In the genomic region with DNA sequence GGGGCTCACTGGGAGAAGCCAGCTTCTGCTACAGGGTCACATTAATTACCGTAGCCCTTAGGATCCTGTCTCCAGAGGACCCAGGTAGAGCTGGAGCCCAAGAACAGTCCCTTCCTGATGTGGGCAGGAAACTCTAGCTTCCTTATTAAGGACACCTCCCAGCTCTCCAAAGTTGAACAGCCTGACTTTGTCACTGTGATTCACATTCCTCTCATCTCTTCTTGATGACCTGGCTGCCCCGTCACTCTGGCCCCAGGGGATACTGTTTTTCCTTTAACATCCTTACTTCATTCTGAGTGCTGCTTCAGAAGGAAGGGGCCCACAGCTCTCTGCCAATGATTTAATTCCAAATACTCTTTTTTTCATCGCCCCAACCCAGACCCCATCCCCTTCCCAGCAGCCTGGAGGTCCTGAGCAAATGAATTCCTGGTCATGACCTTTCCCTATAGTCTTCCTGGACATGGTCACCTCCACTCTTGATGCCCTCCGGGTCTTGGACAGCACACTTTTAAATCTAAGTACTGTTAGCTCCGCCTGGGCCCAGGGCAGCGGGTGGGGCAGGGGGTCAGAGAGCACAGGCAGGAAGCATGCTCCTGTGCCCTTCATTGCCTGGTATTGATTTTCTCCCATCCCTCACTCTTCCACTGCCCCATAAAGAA, we compare ENCODE assay signal across 14 cellular contexts. TPM values are rescaled to one million over a fixed set of nuclear protein-coding genes. Genes with fewer than 3 reads are reported as not detected.
DNase-seq lines count a peak whose midpoint lies in the region; ATAC-seq and TF ChIP-seq lines count a peak whose summit lies in the region.
"Had no signal": no experiment of that assay in that cellular context is flagged by ENCODE, and none has a peak within 500 bp of the region (broad histone marks: within the 10 kb centered on the region; RNA-seq: fewer than 3 reads in every experiment).

No MANE protein-coding gene starts in this region.

- H2AK5ac ChIP-seq in mesendoderm (ENCODE audit: low read length) = no peak overlapping the region

- H3K4me1 Mint-ChIP-seq in activated CD4-positive, alpha-beta memory T cell treated with anti-CD3 and anti-CD28 coated beads, Interleukin-2, amount 10 ng/mL, durations not matched to agents 7 days and 5 days = peaks cover 36% of the 10 kb centered on the region
- peaks cover 45% of the 10 kb centered on the region for H3K4me1 Mint-ChIP-seq in activated CD4-positive, alpha-beta memory T cell treated with anti-CD3 and anti-CD28 coated beads for 36 hours (ENCODE audit: low read depth)
- H3K4me1 Mint-ChIP-seq in T-helper 17 cell = peaks cover 33% of the 10 kb centered on the region

- intact Hi-C loops in activated CD4-positive, alpha-beta memory T cell treated with anti-CD3 and anti-CD28 coated beads for 36 hours (cut with micrococcal nuclease) = loop anchor here (5.0 kb wide), 1 partner anchor 78 kb away; no protein-coding TSS in a partner anchor

- no peak overlapping the region for H3K27ac ChIP-seq in mesendoderm (ENCODE audit: low read depth, low read length)
- H3K27ac ChIP-seq: pancreas, thoracic aorta had no signal

- no peak overlapping the region for H3K18ac ChIP-seq in mesendoderm (ENCODE audit: low read length)

- H3K9me3 Mint-ChIP-seq in activated CD4-positive, alpha-beta memory T cell treated with anti-CD3 and anti-CD28 coated beads, Interleukin-2, amount 10 ng/mL, durations not matched to agents 7 days and 5 days = peaks cover 16% of the 10 kb centered on the region
- H3K9me3 Mint-ChIP-seq in activated CD4-positive, alpha-beta memory T cell treated with anti-CD3 and anti-CD28 coated beads for 36 hours = peaks cover 17% of the 10 kb centered on the region

- TF ChIP-seq POLR2A in GM18505 (IDR thresholded peaks at IDR 0.05; ENCODE audit: borderline replicate concordance, extremely low read depth, insufficient read depth, insufficient read length) = no peak

- H3K23ac ChIP-seq in mesendoderm (ENCODE audit: low read length) = no peak overlapping the region

- no peak overlapping the region for H4K5ac ChIP-seq in mesendoderm (ENCODE audit: low read length)

- no peaks in the 10 kb centered on the region for H3K36me3 ChIP-seq in mesendoderm (ENCODE audit: control insufficient read depth, insufficient read depth, low read length)
- H3K36me3 ChIP-seq: pancreas, thoracic aorta had no signal

- CTCF ChIA-PET in activated CD4-positive, alpha-beta memory T cell treated with anti-CD3 and anti-CD28 coated beads, Interleukin-2, amount 10 ng/mL, durations not matched to agents 7 days and 5 days (lab: Charles Lee) = interaction anchor here (1.0 to 1.6 kb wide), 4 partner anchors 13 to 168 kb away, joined by 4 to 6 read pairs (median 4); no protein-coding TSS in a partner anchor
- CTCF ChIA-PET in activated CD4-positive, alpha-beta memory T cell treated with anti-CD3 and anti-CD28 coated beads for 36 hours (lab: Charles Lee) = interaction anchor here (0.5 to 1.0 kb wide), 4 partner anchors 10 to 168 kb away, joined by 3 read pairs; no protein-coding TSS in a partner anchor

- H3K79me2 ChIP-seq in mesendoderm (ENCODE audit: control insufficient read depth, insufficient read depth, low read length) = no peaks in the 10 kb centered on the region

- H3K27me3 Mint-ChIP-seq in activated CD4-positive, alpha-beta memory T cell treated with anti-CD3 and anti-CD28 coated beads, Interleukin-2, amount 10 ng/mL, durations not matched to agents 7 days and 5 days = peaks cover 6% of the 10 kb centered on the region
- no peaks in the 10 kb centered on the region for H3K27me3 Mint-ChIP-seq in activated CD4-positive, alpha-beta memory T cell treated with anti-CD3 and anti-CD28 coated beads for 36 hours
- H3K27me3 Mint-ChIP-seq in T-helper 17 cell = no peaks in the 10 kb centered on the region

- WGBS in mesendoderm (ENCODE audit: extremely low coverage, insufficient coverage, low lambda C conversion rate) = no CpG with 5 or more reads among the region's 6 CpGs

- H2BK120ac ChIP-seq in mesendoderm (ENCODE audit: low read depth, low read length) = no peak overlapping the region

- no peaks in the 10 kb centered on the region for H3K4me1 ChIP-seq in mesendoderm (ENCODE audit: control insufficient read depth, low read depth, low read length)
- H3K4me1 ChIP-seq: pancreas had no signal

- no peak overlapping the region for H3K56ac ChIP-seq in mesendoderm (ENCODE audit: low read length)

- H3K4ac ChIP-seq in mesendoderm (ENCODE audit: low read depth, low read length) = no peak overlapping the region

- H3K36me3 Mint-ChIP-seq in activated CD4-positive, alpha-beta memory T cell treated with anti-CD3 and anti-CD28 coated beads, Interleukin-2, amount 10 ng/mL, durations not matched to agents 7 days and 5 days (ENCODE audit: low read depth) = peaks cover 24% of the 10 kb centered on the region
- H3K36me3 Mint-ChIP-seq in activated CD4-positive, alpha-beta memory T cell treated with anti-CD3 and anti-CD28 coated beads for 36 hours = peaks cover 5% of the 10 kb centered on the region
- H3K36me3 Mint-ChIP-seq in T-helper 17 cell (ENCODE audit: low read depth) = peaks cover 3% of the 10 kb centered on the region

- no peak overlapping the region for H3K9ac ChIP-seq in mesendoderm (ENCODE audit: low read length)

- H2BK15ac ChIP-seq in mesendoderm (replicated peaks; ENCODE audit: low read depth) = no peak overlapping the region

- no peak for ATAC-seq in T-helper 17 cell
- no peak for ATAC-seq in GM18505 (IDR thresholded peaks at IDR 0.05; ENCODE audit: unreplicated experiment)
- ATAC-seq: pancreas, Right ventricle myocardium inferior had no signal

- H3K9me3 ChIP-seq in T-helper 17 cell (ENCODE audit: control insufficient read depth, low read length, poor library complexity, severe bottlenecking) = no peaks in the 10 kb centered on the region
- H3K9me3 ChIP-seq: pancreas, thoracic aorta had no signal

- no peak overlapping the region for H3K4me2 ChIP-seq in mesendoderm (ENCODE audit: low read length)

- H3K4me3 ChIP-seq in mesendoderm (ENCODE audit: low read length) = no peak overlapping the region
- H3K4me3 ChIP-seq: pancreas, thoracic aorta had no signal

- H4K8ac ChIP-seq in mesendoderm (ENCODE audit: low read depth, low read length) = no peak overlapping the region

- H3K27ac Mint-ChIP-seq in activated CD4-positive, alpha-beta memory T cell treated with anti-CD3 and anti-CD28 coated beads, Interleukin-2, amount 10 ng/mL, durations not matched to agents 7 days and 5 days = peak overlapping the region; percentile 64
- no peak overlapping the region for H3K27ac Mint-ChIP-seq in activated CD4-positive, alpha-beta memory T cell treated with anti-CD3 and anti-CD28 coated beads for 36 hours
- H3K27ac Mint-ChIP-seq in T-helper 17 cell = peak overlapping the region; percentile 93

- no peaks in the 10 kb centered on the region for H3K79me1 ChIP-seq in mesendoderm (ENCODE audit: low read length)

- H3K27me3 ChIP-seq in mesendoderm (ENCODE audit: insufficient read depth, low read length, poor library complexity) = no peaks in the 10 kb centered on the region
- H3K27me3 ChIP-seq: pancreas had no signal

- POLR2A ChIA-PET in activated CD4-positive, alpha-beta memory T cell treated with anti-CD3 and anti-CD28 coated beads, Interleukin-2, amount 10 ng/mL, durations not matched to agents 7 days and 5 days (lab: Charles Lee) = interaction anchor here (0.6 to 1.4 kb wide), 6 partner anchors 9 to 271 kb away, joined by 3 to 6 read pairs (median 4); a partner anchor contains a TSS
- POLR2A ChIA-PET in activated CD4-positive, alpha-beta memory T cell treated with anti-CD3 and anti-CD28 coated beads for 36 hours (lab: Charles Lee) = no interaction called here

- no peak for DNase-seq in activated CD4-positive, alpha-beta memory T cell treated with anti-CD3 and anti-CD28 coated beads, Interleukin-2, amount 10 ng/mL, durations not matched to agents 7 days and 5 days
- no peak for DNase-seq in activated CD4-positive, alpha-beta memory T cell treated with anti-CD3 and anti-CD28 coated beads for 36 hours
- DNase-seq in HCEC 1CT (peak; percentile 4), T-helper 17 cell (no peak), mesendoderm (peak; percentile 90), DMS153 treated with DMSO at 0.1 percent for 48 hours (lab: John Stamatoyannopoulos, UW; ENCODE audit: unreplicated experiment) (no peak), NCI-H1930 (lab: John Stamatoyannopoulos, UW) (no peak)
- DNase-seq: mesenchymal stem cell, NCI-H146, NCI-H510A treated with DMSO at 0.1 percent for 48 hours, pancreas had no signal

- H3K4me3 Mint-ChIP-seq in activated CD4-positive, alpha-beta memory T cell treated with anti-CD3 and anti-CD28 coated beads, Interleukin-2, amount 10 ng/mL, durations not matched to agents 7 days and 5 days = no peak overlapping the region
- no peak overlapping the region for H3K4me3 Mint-ChIP-seq in activated CD4-positive, alpha-beta memory T cell treated with anti-CD3 and anti-CD28 coated beads for 36 hours
- H3K4me3 Mint-ChIP-seq in T-helper 17 cell = peak overlapping the region; percentile 86

- H2BK5ac ChIP-seq in mesendoderm (ENCODE audit: low read length) = no peak overlapping the region

RNA-seq across cellular contexts. Expression of a gene that starts 22.4 kb away (rescaled TPM):
- total RNA-seq in activated CD4-positive, alpha-beta memory T cell treated with anti-CD3 and anti-CD28 coated beads, Interleukin-2, amount 10 ng/mL, durations not matched to agents 7 days and 5 days = under 1 TPM; 0.45 to 0.68 TPM
- under 1 TPM; 0.22 to 0.31 TPM for total RNA-seq in activated CD4-positive, alpha-beta memory T cell treated with anti-CD3 and anti-CD28 coated beads for 36 hours
- 1 to 10 TPM; 4.8 to 7.3 TPM for total RNA-seq in T-helper 17 cell
- polyA plus RNA-seq in mesendoderm (2013, experiment 1 of 2) = 5.4 TPM
- 5.8 TPM for polyA plus RNA-seq in mesendoderm (2013, experiment 2 of 2)

Comparison
In these comparisons a context has a peak if more than half of its experiments do, and no peak if none do; other contexts are left out.
1. DNase-seq: peak in HCEC 1CT (single experiment) and mesendoderm (single experiment); none in activated CD4-positive, alpha-beta memory T cell treated with anti-CD3 and anti-CD28 coated beads, Interleukin-2, amount 10 ng/mL, durations not matched to agents 7 days and 5 days (single experiment), activated CD4-positive, alpha-beta memory T cell treated with anti-CD3 and anti-CD28 coated beads for 36 hours (single experiment), T-helper 17 cell (0 of 3), DMS153 treated with DMSO at 0.1 percent for 48 hours (single experiment) and NCI-H1930 (0 of 2).